Comparison of ENCODE assay signal across 8 cellular contexts in genomic region chr14:35818346-35819115, GRCh38. TPM values are rescaled to one million over a fixed set of nuclear protein-coding genes. Genes with fewer than 3 reads are reported as not detected.
A peak's percentile ranks its signal among the peaks of the same experiment; 100 is the strongest.
DNase-seq lines count a peak whose midpoint lies in the region; ATAC-seq and TF ChIP-seq lines count a peak whose summit lies in the region.

No MANE protein-coding gene starts in this region.

- intact Hi-C loops in body of pancreas (cut with DNase I): no loop called here

- peak overlapping the region in 2 of 6 donors; percentile 49 to 62 for H3K27ac Mint-ChIP-seq in immature natural killer cell

- ATAC-seq in body of pancreas: peak; percentile 84
- ATAC-seq in activated T-cell treated with anti-CD3 and anti-CD28 coated beads, Interleukin-2, amount 50 U/mL, for 4 hours: no peak

- TF ChIP-seq EP300 in tibial nerve (IDR thresholded peaks at IDR 0.05): no peak

- H3K27me3 ChIP-seq in body of pancreas (no peaks in the 10 kb centered on the region), tibial nerve (no peaks in the 10 kb centered on the region)

- H3K36me3 ChIP-seq in body of pancreas (replicated peaks in 1 of 2; ENCODE audit: insufficient read depth in 1 of 2, low read depth in 2 of 2) (no peaks in the 10 kb centered on the region), tibial nerve (no peaks in the 10 kb centered on the region)

- H3K4me3 Mint-ChIP-seq in immature natural killer cell: no peak overlapping the region
- no peak overlapping the region for H3K4me3 Mint-ChIP-seq in activated T-cell treated with anti-CD3 and anti-CD28 coated beads, Interleukin-2, amount 50 U/mL, for 4 hours

- no peaks in the 10 kb centered on the region for H3K4me1 ChIP-seq in body of pancreas
- H3K4me1 ChIP-seq in tibial nerve: no peaks in the 10 kb centered on the region

- no peaks in the 10 kb centered on the region for H3K4me1 Mint-ChIP-seq in immature natural killer cell
- no peaks in the 10 kb centered on the region for H3K4me1 Mint-ChIP-seq in activated T-cell treated with anti-CD3 and anti-CD28 coated beads, Interleukin-2, amount 50 U/mL, for 4 hours (ENCODE audit: low read depth)

- no peaks in the 10 kb centered on the region for H3K9me3 ChIP-seq in body of pancreas
- no peaks in the 10 kb centered on the region for H3K9me3 ChIP-seq in tibial nerve

- no peaks in the 10 kb centered on the region for H3K9me3 Mint-ChIP-seq in immature natural killer cell
- no peaks in the 10 kb centered on the region for H3K9me3 Mint-ChIP-seq in activated T-cell treated with anti-CD3 and anti-CD28 coated beads, Interleukin-2, amount 50 U/mL, for 4 hours

- H3K27me3 Mint-ChIP-seq in immature natural killer cell (ENCODE audit: low read depth in 3 of 3): peaks cover 2 to 3% (median 2%) of the 10 kb centered on the region in 3 donors
- no peaks in the 10 kb centered on the region for H3K27me3 Mint-ChIP-seq in activated T-cell treated with anti-CD3 and anti-CD28 coated beads, Interleukin-2, amount 50 U/mL, for 4 hours (ENCODE audit: low read depth)

- no peak overlapping the region for H3K4me3 ChIP-seq in body of pancreas
- H3K4me3 ChIP-seq in tibial nerve: no peak overlapping the region

- TF ChIP-seq CTCF in AG09319 (IDR thresholded peaks at IDR 0.05; ENCODE audit: low read depth, low read length) (peak; percentile 64), GM10266 (IDR thresholded peaks at IDR 0.05; ENCODE audit: control insufficient read depth, insufficient read depth, low read depth, missing control alignments) (peak; percentile 44), body of pancreas (IDR thresholded peaks at IDR 0.05) (peak in 6 of 7 experiments; percentile 48 to 78 (median 72)), tibial nerve (IDR thresholded peaks at IDR 0.05) (peak; percentile 41 to 57 (median 43))

- TF ChIP-seq POLR2A in body of pancreas (IDR thresholded peaks at IDR 0.05) (no peak), tibial nerve (IDR thresholded peaks at IDR 0.05) (no peak)

- H3K27ac ChIP-seq in body of pancreas: no peak overlapping the region
- no peak overlapping the region for H3K27ac ChIP-seq in tibial nerve

- DNase-seq in AG09319 (ENCODE audit: extremely low read depth, low read depth) (no peak), GM10266 (ENCODE audit: extremely low spot score) (peak; percentile 58), NCI-H2227 (lab: John Stamatoyannopoulos, UW; ENCODE audit: unreplicated experiment) (peak; percentile 54), body of pancreas (peak; percentile 42 to 61 (median 50)), immature natural killer cell (peak; percentile 19 to 26 (median 22)), tibial nerve (ENCODE audit: low spot score in 2 of 2) (peak in 1 of 2 donors; percentile 41), T-helper 9 cell (no peak)
- DNase-seq in activated T-cell treated with anti-CD3 and anti-CD28 coated beads, Interleukin-2, amount 50 U/mL, for 4 hours: no peak

- WGBS in body of pancreas, 2 donors: 43 to 48% methylated on average over 13 of the region's 13 CpGs
- WGBS in tibial nerve, 2 donors: 73% methylated on average over 13 of the region's 13 CpGs

- no peaks in the 10 kb centered on the region for H3K36me3 Mint-ChIP-seq in immature natural killer cell
- H3K36me3 Mint-ChIP-seq in activated T-cell treated with anti-CD3 and anti-CD28 coated beads, Interleukin-2, amount 50 U/mL, for 4 hours (ENCODE audit: insufficient read depth): no peaks in the 10 kb centered on the region

RNA-seq across cellular contexts. Expression of gene BRMS1L, which starts 7.6 kb away (rescaled TPM):
- total RNA-seq in body of pancreas: 1 to 10 TPM; 4.3 to 5.2 TPM
- polyA plus RNA-seq in immature natural killer cell: 1 to 10 TPM; 1.4 to 2.7 (median 1.9) TPM
- total RNA-seq in tibial nerve: 10 to 100 TPM in 1 of 4 donors, 1 to 10 TPM in 3; 4.8 to 11.7 (median 8.3) TPM
- 1 to 10 TPM; 7.1 to 7.6 (median 7.3) TPM for total RNA-seq in activated T-cell treated with anti-CD3 and anti-CD28 coated beads, Interleukin-2, amount 50 U/mL, for 4 hours

RNA-seq across cellular contexts. Expression of gene RALGAPA1, which starts 9.4 kb away (rescaled TPM):
- total RNA-seq in body of pancreas: 10 to 100 TPM; 34.9 to 48.8 TPM
- 10 to 100 TPM; 13.1 to 31.2 (median 19.8) TPM for polyA plus RNA-seq in immature natural killer cell
- 100 to 1,000 TPM in 2 of 4 donors, 10 to 100 TPM in 2; 81.9 to 113 (median 99.6) TPM for total RNA-seq in tibial nerve
- 10 to 100 TPM; 37.3 to 44.2 (median 41.9) TPM for total RNA-seq in activated T-cell treated with anti-CD3 and anti-CD28 coated beads, Interleukin-2, amount 50 U/mL, for 4 hours

Comparison
In these comparisons a context has a peak if more than half of its experiments do, and no peak if none do; other contexts are left out.
1. DNase-seq: peak in GM10266 (single experiment), NCI-H2227 (single experiment), body of pancreas (4 of 4) and immature natural killer cell (3 of 3); none in AG09319 (single experiment), activated T-cell treated with anti-CD3 and anti-CD28 coated beads, Interleukin-2, amount 50 U/mL, for 4 hours (single experiment) and T-helper 9 cell (single experiment).
2. Peak in every context shown above with its lines, with median percentiles within 50 percentile points of each other: CTCF ChIP-seq.